ENCODE assay signal across 9 cellular contexts in genomic region chr9:125407432-125407973, GRCh38.
DNase-seq lines count a peak whose midpoint lies in the region; TF ChIP-seq lines count a peak whose summit lies in the region.
"Had no signal": no experiment of that assay in that cellular context is flagged by ENCODE, and none has a peak within 500 bp of the region (broad histone marks: within the 10 kb centered on the region; RNA-seq: fewer than 3 reads in every experiment).

No MANE protein-coding gene starts in this region.

- peaks cover 17% of the 10 kb centered on the region for H3K27me3 Mint-ChIP-seq in T-helper 2 cell treated with Interferon-gamma antibody and Interleukin-4, amounts not matched to agents 5 μg/mL and 100 μg/mL, for 36 hours (ENCODE audit: low read depth)
- peaks cover 24% of the 10 kb centered on the region for H3K27me3 Mint-ChIP-seq in activated CD4-positive, alpha-beta memory T cell treated with anti-CD3 and anti-CD28 coated beads for 36 hours

- TF ChIP-seq CTCF in thyroid gland (IDR thresholded peaks at IDR 0.05), result no peak

- no peaks in the 10 kb centered on the region for H3K36me3 Mint-ChIP-seq in T-helper 2 cell treated with Interferon-gamma antibody and Interleukin-4, amounts not matched to agents 5 μg/mL and 100 μg/mL, for 36 hours (ENCODE audit: low read depth)
- H3K36me3 Mint-ChIP-seq in activated CD4-positive, alpha-beta memory T cell treated with anti-CD3 and anti-CD28 coated beads for 36 hours, result no peaks in the 10 kb centered on the region

- H3K27ac ChIP-seq in thyroid gland, result no peak overlapping the region
- H3K27ac ChIP-seq: pancreas had no signal

- H3K27me3 ChIP-seq in iPS-15b (ENCODE audit: control insufficient read depth, insufficient read depth, low read length) (peaks cover 11% of the 10 kb centered on the region), thyroid gland (no peaks in the 10 kb centered on the region)
- H3K27me3 ChIP-seq: pancreas had no signal

- TF ChIP-seq POLR2A in thyroid gland (IDR thresholded peaks at IDR 0.05), result no peak

- CTCF ChIA-PET in activated CD4-positive, alpha-beta memory T cell treated with anti-CD3 and anti-CD28 coated beads for 36 hours (lab: Charles Lee), result interaction anchor here (0.6 to 2.3 kb wide), 50 partner anchors 9 to 1085 kb away, joined by 3 to 27 read pairs (median 4); partner anchors contain the start of genes MAPKAP1 and WDR38

- 53 to 73% methylated on average over 8 to 13 of the region's 17 CpGs for WGBS in thyroid gland, 2 donors

- H3K9ac ChIP-seq in iPS-15b (ENCODE audit: low read depth, low read length), result peak overlapping the region; percentile 24

- H3K9me3 ChIP-seq in iPS-15b (ENCODE audit: control insufficient read depth, insufficient read depth, low read length) (no peaks in the 10 kb centered on the region), thyroid gland (no peaks in the 10 kb centered on the region)
- H3K9me3 ChIP-seq: pancreas had no signal

- H3K36me3 ChIP-seq in iPS-15b (ENCODE audit: control insufficient read depth, insufficient read depth, low read length), result no peaks in the 10 kb centered on the region
- H3K36me3 ChIP-seq in thyroid gland, result no peaks in the 10 kb centered on the region
- H3K36me3 ChIP-seq: pancreas had no signal

- H3K27ac Mint-ChIP-seq in T-helper 2 cell treated with Interferon-gamma antibody and Interleukin-4, amounts not matched to agents 5 μg/mL and 100 μg/mL, for 36 hours, result peak overlapping the region; percentile 31
- H3K27ac Mint-ChIP-seq in activated CD4-positive, alpha-beta memory T cell treated with anti-CD3 and anti-CD28 coated beads for 36 hours, result no peak overlapping the region

- no peak for DNase-seq in T-helper 2 cell treated with Interferon-gamma antibody and Interleukin-4, amounts not matched to agents 5 μg/mL and 100 μg/mL, for 36 hours (ENCODE audit: low spot score)
- DNase-seq in T-helper 2 cell (no peak), thyroid gland (no peak), mesenteric fat pad (ENCODE audit: low spot score) (no peak), CD1c-positive myeloid dendritic cell (ENCODE audit: extremely low spot score) (no peak), NK-92 (lab: John Stamatoyannopoulos, UW; ENCODE audit: unreplicated experiment) (no peak)
- no peak for DNase-seq in activated CD4-positive, alpha-beta memory T cell treated with anti-CD3 and anti-CD28 coated beads for 36 hours

- H3K9me3 Mint-ChIP-seq in T-helper 2 cell treated with Interferon-gamma antibody and Interleukin-4, amounts not matched to agents 5 μg/mL and 100 μg/mL, for 36 hours, result no peaks in the 10 kb centered on the region
- H3K9me3 Mint-ChIP-seq in activated CD4-positive, alpha-beta memory T cell treated with anti-CD3 and anti-CD28 coated beads for 36 hours, result no peaks in the 10 kb centered on the region

- H3K4me1 Mint-ChIP-seq in T-helper 2 cell treated with Interferon-gamma antibody and Interleukin-4, amounts not matched to agents 5 μg/mL and 100 μg/mL, for 36 hours (ENCODE audit: low read depth), result peaks cover 13% of the 10 kb centered on the region
- H3K4me1 Mint-ChIP-seq in activated CD4-positive, alpha-beta memory T cell treated with anti-CD3 and anti-CD28 coated beads for 36 hours (ENCODE audit: low read depth), result peaks cover 10% of the 10 kb centered on the region

- no peaks in the 10 kb centered on the region for H3K4me1 ChIP-seq in iPS-15b (ENCODE audit: control insufficient read depth, insufficient read depth, low read length)
- H3K4me1 ChIP-seq in thyroid gland, result peaks cover 4% of the 10 kb centered on the region in 2 donors

- POLR2A ChIA-PET in activated CD4-positive, alpha-beta memory T cell treated with anti-CD3 and anti-CD28 coated beads for 36 hours (lab: Charles Lee), result interaction anchor here (1.0 kb wide), 1 partner anchor 114 kb away, joined by 3 read pairs; no protein-coding TSS in a partner anchor

- peak overlapping the region; percentile 75 for H3K4me3 Mint-ChIP-seq in T-helper 2 cell treated with Interferon-gamma antibody and Interleukin-4, amounts not matched to agents 5 μg/mL and 100 μg/mL, for 36 hours
- H3K4me3 Mint-ChIP-seq in activated CD4-positive, alpha-beta memory T cell treated with anti-CD3 and anti-CD28 coated beads for 36 hours, result peak overlapping the region; percentile 52

- intact Hi-C loops in activated CD4-positive, alpha-beta memory T cell treated with anti-CD3 and anti-CD28 coated beads for 36 hours (cut with micrococcal nuclease), result loop anchor here (5.0 to 10.0 kb wide), 3 partner anchors 820 to 1085 kb away; no protein-coding TSS in a partner anchor
- intact Hi-C loops in thyroid gland (cut with DNase I), result loop anchor here (5.0 kb wide), 1 partner anchor 820 kb away; no protein-coding TSS in a partner anchor

- H3K4me3 ChIP-seq in iPS-15b (ENCODE audit: low read depth, low read length), result peak overlapping the region; percentile 69
- peak overlapping the region in 2 of 3 donors; percentile 10 to 39 for H3K4me3 ChIP-seq in thyroid gland (replicated peaks in 1 of 3)
